Comparison of ENCODE assay signal across 1 cellular context in genomic region chr15:31197497-31198414, GRCh38.
TF ChIP-seq lines count a peak whose summit lies in the region.

No MANE protein-coding gene starts in this region.

TF ChIP-seq in HCT116, 20 proteins besides CTCF, POLR2A, EP300 and RAD21 (continued from another document):
- TF ChIP-seq YY1 (IDR thresholded peaks at IDR 0.05; ENCODE audit: extremely low read depth, insufficient replicate concordance, low read depth, low read length) (no peak), CBX3 (IDR thresholded peaks at IDR 0.05; ENCODE audit: low read depth) (no peak), EZH2phosphoT487 (IDR thresholded peaks at IDR 0.05; ENCODE audit: borderline replicate concordance) (no peak), ATF3 (IDR thresholded peaks at IDR 0.05) (no peak), JUND (IDR thresholded peaks at IDR 0.05) (no peak), SRF (IDR thresholded peaks at IDR 0.05; ENCODE audit: low read depth) (no peak), TCF7L2 (IDR thresholded peaks at IDR 0.05; ENCODE audit: borderline replicate concordance, extremely low read depth, insufficient read depth, insufficient read length) (no peak), CEBPB (IDR thresholded peaks at IDR 0.05; ENCODE audit: low read depth) (no peak)
TF ChIP-seq in HCT116: peak in this region for 0.
